ENCODE assay signal across 8 cellular contexts in genomic region chr6:53547166-53547814, GRCh38. TPM values are rescaled to one million over a fixed set of nuclear protein-coding genes. Genes with fewer than 3 reads are reported as not detected.
A peak's percentile ranks its signal among the peaks of the same experiment; 100 is the strongest.
DNase-seq lines count a peak whose midpoint lies in the region; ATAC-seq, FAIRE-seq and TF ChIP-seq lines count a peak whose summit lies in the region.

No MANE protein-coding gene starts in this region.

- no peak for TF ChIP-seq CTCF in VCaP (conservative IDR thresholded peaks at IDR 0.05)
- no peak for TF ChIP-seq CTCF in left ventricle myocardium inferior (IDR thresholded peaks at IDR 0.05; ENCODE audit: borderline replicate concordance)

- H3K36me3 Mint-ChIP-seq in activated naive CD4-positive, alpha-beta T cell treated with anti-CD3 and anti-CD28 coated beads for 36 hours (ENCODE audit: low read depth), result no peaks in the 10 kb centered on the region

- peaks cover 47% of the 10 kb centered on the region for H3K4me1 Mint-ChIP-seq in activated naive CD4-positive, alpha-beta T cell treated with anti-CD3 and anti-CD28 coated beads for 36 hours (ENCODE audit: low read depth)

- WGBS in small intestine, 3 donors, result 2 to 13% (median 9%) methylated on average over 12 of the region's 12 CpGs

- no peaks in the 10 kb centered on the region for H3K9me3 Mint-ChIP-seq in activated naive CD4-positive, alpha-beta T cell treated with anti-CD3 and anti-CD28 coated beads for 36 hours

- no peaks in the 10 kb centered on the region for H3K27me3 Mint-ChIP-seq in activated naive CD4-positive, alpha-beta T cell treated with anti-CD3 and anti-CD28 coated beads for 36 hours (ENCODE audit: low read depth)

- no peak for DNase-seq in activated naive CD4-positive, alpha-beta T cell treated with anti-CD3 and anti-CD28 coated beads for 36 hours
- DNase-seq in activated naive CD4-positive, alpha-beta T cell treated with Interleukin-2 at 50 U/mL for 16 hours, result no peak
- no peak for DNase-seq in left ventricle myocardium inferior
- DNase-seq in small intestine, result no peak
- no peak for DNase-seq in medulla oblongata (ENCODE audit: extremely low spot score)
- DNase-seq in NCI-H2029 (lab: John Stamatoyannopoulos, UW), result no peak

- FAIRE-seq in small intestine (lab: Jason Lieb, UNC), result no peak

- H3K27ac Mint-ChIP-seq in activated naive CD4-positive, alpha-beta T cell treated with anti-CD3 and anti-CD28 coated beads for 36 hours, result peak overlapping the region; percentile 12

- intact Hi-C loops in activated naive CD4-positive, alpha-beta T cell treated with anti-CD3 and anti-CD28 coated beads for 36 hours (cut with micrococcal nuclease), result loop anchor here (5.0 kb wide), 1 partner anchor 550 kb away; the partner anchor contains the start of gene GSTA4
- intact Hi-C loops in left ventricle myocardium inferior (cut with micrococcal nuclease), result no loop called here

- CTCF ChIA-PET in activated naive CD4-positive, alpha-beta T cell treated with anti-CD3 and anti-CD28 coated beads for 36 hours (lab: Charles Lee), result interaction anchor here (1.3 to 2.2 kb wide), 3 partner anchors 54 to 172 kb away, joined by 5 to 12 read pairs (median 8); no protein-coding TSS in a partner anchor

- H3K4me3 Mint-ChIP-seq in activated naive CD4-positive, alpha-beta T cell treated with anti-CD3 and anti-CD28 coated beads for 36 hours, result peak overlapping the region; percentile 85

- H3K27me3 ChIP-seq in left ventricle myocardium inferior (ENCODE audit: low read depth), result no peaks in the 10 kb centered on the region
- no peaks in the 10 kb centered on the region for H3K27me3 ChIP-seq in small intestine (ENCODE audit: control insufficient read depth in 2 of 2, insufficient read depth in 2 of 2, low read length in 2 of 2)

- H3K9me3 ChIP-seq in left ventricle myocardium inferior (replicated peaks) (no peaks in the 10 kb centered on the region), small intestine (ENCODE audit: control insufficient read depth, low read depth) (no peaks in the 10 kb centered on the region)

- H3K27ac ChIP-seq in VCaP, result peak overlapping the region; percentile 89
- peak overlapping the region; percentile 95 for H3K27ac ChIP-seq in left ventricle myocardium inferior (replicated peaks)
- H3K27ac ChIP-seq in small intestine (ENCODE audit: low read depth in 1 of 2, low read length in 1 of 2), result peak overlapping the region; percentile 46 to 65

- H3K4me3 ChIP-seq in left ventricle myocardium inferior (peak overlapping the region; percentile 83), small intestine (ENCODE audit: low read depth in 1 of 2, low read length in 2 of 2) (peak overlapping the region; percentile 38 to 69)

- H3K36me3 ChIP-seq in left ventricle myocardium inferior (no peaks in the 10 kb centered on the region), small intestine (ENCODE audit: control insufficient read depth in 2 of 2, insufficient read depth in 2 of 2, low read length in 2 of 2) (no peaks in the 10 kb centered on the region)

- ATAC-seq in HG03175 (IDR thresholded peaks at IDR 0.05; ENCODE audit: unreplicated experiment), result peak; percentile 9

- H3K4me1 ChIP-seq in left ventricle myocardium inferior (peaks cover 52% of the 10 kb centered on the region), small intestine (ENCODE audit: control insufficient read depth in 2 of 2, insufficient read depth in 1 of 2, low read depth in 1 of 2, low read length in 1 of 2) (peaks cover 5 to 11% of the 10 kb centered on the region in 2 donors)

RNA-seq across cellular contexts. Expression of gene GCLC, which starts 2.4 kb away (rescaled TPM):
- total RNA-seq in activated naive CD4-positive, alpha-beta T cell treated with anti-CD3 and anti-CD28 coated beads for 36 hours, result 10 to 100 TPM; 13.9 to 18.1 TPM
- 30.3 TPM for total RNA-seq in left ventricle myocardium inferior
- 10 to 100 TPM; 26.6 to 28.1 (median 28.0) TPM for polyA plus RNA-seq in small intestine
